In genomic region chr9:136847065-136847826, GRCh38 we compare ENCODE assay signal across 7 cellular contexts. TPM values are rescaled to one million over a fixed set of nuclear protein-coding genes. Genes with fewer than 3 reads are reported as not detected.
DNase-seq lines count a peak whose midpoint lies in the region; ATAC-seq, FAIRE-seq and TF ChIP-seq lines count a peak whose summit lies in the region.

No MANE protein-coding gene starts in this region.

- H3K79me2 ChIP-seq in K562 (ENCODE audit: control insufficient read depth, insufficient read depth, low read length) = peaks cover 27% of the 10 kb centered on the region

- H3K4me3 ChIP-seq in K562 (peak overlapping the region; percentile 95), iPS-20b (ENCODE audit: low read length) (peak overlapping the region; percentile 74)

- in situ Hi-C loops in K562 (cut with MboI) = no loop called here

- H3K4me1 ChIP-seq in K562 (replicated peaks in 1 of 2; ENCODE audit: control insufficient read depth in 2 of 2, insufficient read depth in 2 of 2, low read length in 2 of 2) (peaks cover 13 to 85% of the 10 kb centered on the region in 2 experiments; a peak in 4 of 5 replicates), iPS-20b (ENCODE audit: insufficient read depth, low read length) (peaks cover 4% of the 10 kb centered on the region; the same call in 1 of the 2 replicates)

- no peak for TF ChIP-seq EP300 in K562 (IDR thresholded peaks at IDR 0.05; ENCODE audit: low read length)

- no peak for TF ChIP-seq POLR2A in K562 (conservative IDR thresholded peaks at IDR 0.05)

- TF ChIP-seq CTCF in GM10266 (IDR thresholded peaks at IDR 0.05; ENCODE audit: control insufficient read depth, insufficient read depth, low read depth, missing control alignments) (no peak), K562 (IDR thresholded peaks at IDR 0.05 in 2 of 3, conservative IDR thresholded peaks at IDR 0.05 in 1 of 3; ENCODE audit: insufficient read depth in 2 of 3, low read depth in 1 of 3, low read length in 3 of 3) (no peak)

- POLR2A ChIA-PET in K562 (lab: Yijun Ruan, JAX) = interaction anchor here (0.6 to 1.8 kb wide), 11 partner anchors 9 to 223 kb away, joined by 3 to 8 read pairs (median 4); partner anchors contain the start of genes EDF1 and SAPCD2

- H3K9me1 ChIP-seq in K562 (ENCODE audit: control insufficient read depth, insufficient read depth, low read length) = no peaks in the 10 kb centered on the region

- H4K20me1 ChIP-seq in K562 (replicated peaks; ENCODE audit: control insufficient read depth, insufficient read depth, low read length) = 0 out of 2 replicates have a peak, but pooled peaks cover 5% of the 10 kb centered on the region

- 65% methylated on average over 38 of the region's 78 CpGs for WGBS in K562 (ENCODE audit: insufficient coverage, low coverage, missing lambda C conversion rate)

- CTCF ChIA-PET in K562 (lab: Yijun Ruan, JAX; ENCODE audit: low intra/inter-chr PET ratio) = interaction anchor here (0.7 kb wide), 1 partner anchor 95 kb away, joined by 3 read pairs; no protein-coding TSS in a partner anchor

- DNase-seq in GM10266 (ENCODE audit: extremely low spot score) = peak; percentile 73
- peak; percentile 47 for DNase-seq in NCI-H2171 (lab: John Stamatoyannopoulos, UW)
- peak; percentile 71 to 86 (median 80) for DNase-seq in K562 (ENCODE audit: extremely low read depth in 1 of 4, low spot score in 3 of 4)
- peak; percentile 40 for DNase-seq in stimulated activated naive CD8-positive, alpha-beta T cell treated with anti-CD3 and anti-CD28 coated beads, Interleukin-15, Interleukin-2, amounts not matched to agents 100 U/mL and 50 U/mL, for 24 hours
- no peak for DNase-seq in NCI-H187 (lab: John Stamatoyannopoulos, UW)

- H3K9ac ChIP-seq in K562 (ENCODE audit: insufficient read depth in 1 of 2, low read depth in 2 of 2, low read length in 2 of 2) = peak overlapping the region; percentile 92 to 97
- peak overlapping the region; percentile 81; the same call in 1 of the 2 replicates for H3K9ac ChIP-seq in iPS-20b (ENCODE audit: low read depth, low read length)

- peak overlapping the region; percentile 97 for H3K4me2 ChIP-seq in K562 (ENCODE audit: insufficient read depth, low read length)

- peaks cover 21% of the 10 kb centered on the region; the same call in 1 of the 3 replicates for H3K36me3 ChIP-seq in K562 (ENCODE audit: control insufficient read depth, insufficient read depth, low read length)
- peaks cover 16% of the 10 kb centered on the region for H3K36me3 ChIP-seq in iPS-20b (ENCODE audit: insufficient read depth, low read depth, low read length)

- intact Hi-C loops in K562 (cut with micrococcal nuclease) = loop anchor here (5.0 kb wide), 1 partner anchor 95 kb away; the partner anchor contains the start of gene FBXW5

- H3K27ac ChIP-seq in K562 (ENCODE audit: extremely low read depth, low read depth, low read length) (peak overlapping the region; percentile 89), iPS-20b (ENCODE audit: low read length) (no peak overlapping the region)

- H3K9me3 ChIP-seq in K562 (replicated peaks; ENCODE audit: control insufficient read depth, insufficient read depth, low read depth, low read length) (no peaks in the 10 kb centered on the region), iPS-20b (ENCODE audit: insufficient read depth, low read depth, low read length) (no peaks in the 10 kb centered on the region)

- TF ChIP-seq RAD21 in K562 (CRISPR knock-in tag; conservative IDR thresholded peaks at IDR 0.05 in 1 of 2, IDR thresholded peaks at IDR 0.05 in 1 of 2) = no peak

- FAIRE-seq in K562 (lab: Jason Lieb, UNC) = no peak

- H3K27me3 ChIP-seq in K562 (ENCODE audit: control insufficient read depth in 2 of 2, insufficient read depth in 2 of 2, low read length in 2 of 2) (no peaks in the 10 kb centered on the region), iPS-20b (ENCODE audit: insufficient read depth, low read length) (peaks cover 6% of the 10 kb centered on the region; the same call in 1 of the 2 replicates)

- BruUV-seq in K562 (replicated peaks; lab: Mats Ljungman, UMichigan) = no TSS peak

- ATAC-seq in K562 (peak; percentile 49), HG02938 (IDR thresholded peaks at IDR 0.05; ENCODE audit: unreplicated experiment) (no peak)
- ATAC-seq in stimulated activated naive CD8-positive, alpha-beta T cell treated with anti-CD3 and anti-CD28 coated beads, Interleukin-15, Interleukin-2, amounts not matched to agents 100 U/mL and 50 U/mL, for 24 hours = no peak

- peak overlapping the region; percentile 91; the same call in 1 of the 2 replicates for H2AFZ ChIP-seq in K562 (ENCODE audit: low read depth, low read length)

RNA-seq across cellular contexts. Expression of gene PHPT1, which starts 2.0 kb away (rescaled TPM):
- 45.1 and 180 TPM in 2 replicates for total RNA-seq in K562 (2011; cell fraction: chromatin; rRNA removed; ENCODE audit: low replicate concordance)
- 169 and 176 TPM in 2 replicates for total RNA-seq in K562 (2011; cell fraction: nucleolus; rRNA removed)
- total RNA-seq in K562 (2011; cell fraction: nucleoplasm; rRNA removed) = 73.7 and 101 TPM in 2 replicates
- total RNA-seq in K562 (2014; rRNA removed) (114 and 142 TPM in 2 replicates), K562 (2014; rRNA removed; fragmentation: Illumina TruSeq; extraction: Trizol) (16.4 and 20.9 TPM in 2 replicates), K562 (2015; rRNA removed; fragmentation: Illumina TruSeq; extraction: Trizol) (93.0 and 96.7 TPM in 2 replicates), K562 (2021) (126 and 135 TPM in 2 replicates)
- polyA plus RNA-seq in K562 (2011; rRNA removed) (50.9 and 84.3 TPM in 2 replicates), K562 (2014; fragmentation: Illumina TruSeq; extraction: Trizol) (80.2 and 98.6 TPM in 2 replicates), K562 (2014; fragmentation: Nextera tagmentation; extraction: Ambion mirVana) (100 to 1,000 TPM; 131 to 166 TPM), K562 (2014; rRNA removed) (129 and 161 TPM in 2 replicates)
- polyA plus RNA-seq in K562 (2011; cell fraction: cytosol; rRNA removed) = 137 and 211 TPM in 2 replicates
- 314 and 360 TPM in 2 replicates for polyA plus RNA-seq in K562 (2011; cell fraction: nucleus; rRNA removed)
- 124 and 150 TPM in 2 replicates for polyA plus RNA-seq in K562 (2012)
- 7.0 and 7.2 TPM in 2 replicates for polyA minus RNA-seq in K562 (2011; rRNA and poly(A)+ RNA removed)
- polyA minus RNA-seq in K562 (2011; cell fraction: cytosol; rRNA and poly(A)+ RNA removed) = 19.4 and 27.9 TPM in 2 replicates
- polyA minus RNA-seq in K562 (2011; cell fraction: nucleus; rRNA and poly(A)+ RNA removed) = 31.0 and 41.3 TPM in 2 replicates

RNA-seq across cellular contexts. Expression of gene MAMDC4, which starts 4.9 kb away (rescaled TPM):
- 9.8 and 44.0 TPM in 2 replicates for total RNA-seq in K562 (2011; cell fraction: chromatin; rRNA removed; ENCODE audit: low replicate concordance)
- total RNA-seq in K562 (2011; cell fraction: nucleolus; rRNA removed) = 38.6 and 45.4 TPM in 2 replicates
- total RNA-seq in K562 (2011; cell fraction: nucleoplasm; rRNA removed) = 15.4 and 16.5 TPM in 2 replicates
- total RNA-seq in K562 (2014; rRNA removed) = 4.5 and 7.1 TPM in 2 replicates
- 0.10 and 0.47 TPM in 2 replicates for total RNA-seq in K562 (2014; rRNA removed; fragmentation: Illumina TruSeq; extraction: Trizol)
- total RNA-seq in K562 (2015; rRNA removed; fragmentation: Illumina TruSeq; extraction: Trizol) = 2.9 and 3.6 TPM in 2 replicates
- 9.6 and 11.0 TPM in 2 replicates for total RNA-seq in K562 (2021)
- polyA plus RNA-seq in K562 (2011; rRNA removed) = 1.3 and 3.6 TPM in 2 replicates
- 0.74 and 2.6 TPM in 2 replicates for polyA plus RNA-seq in K562 (2011; cell fraction: cytosol; rRNA removed)
- 45.8 and 94.5 TPM in 2 replicates for polyA plus RNA-seq in K562 (2011; cell fraction: nucleus; rRNA removed)
- 6.9 and 15.2 TPM in 2 replicates for polyA plus RNA-seq in K562 (2012)
- polyA plus RNA-seq in K562 (2014; fragmentation: Illumina TruSeq; extraction: Trizol) = 1.5 and 2.2 TPM in 2 replicates
- under 1 TPM; 0.03 to 0.18 TPM for polyA plus RNA-seq in K562 (2014; fragmentation: Nextera tagmentation; extraction: Ambion mirVana)
- 7.9 and 10.8 TPM in 2 replicates for polyA plus RNA-seq in K562 (2014; rRNA removed)
- polyA minus RNA-seq in K562 (2011; rRNA and poly(A)+ RNA removed) = 0.06 and 0.21 TPM in 2 replicates
- polyA minus RNA-seq in K562 (2011; cell fraction: cytosol; rRNA and poly(A)+ RNA removed) = 1.1 and 1.5 TPM in 2 replicates
- 5.0 and 5.6 TPM in 2 replicates for polyA minus RNA-seq in K562 (2011; cell fraction: nucleus; rRNA and poly(A)+ RNA removed)

RNA-seq across cellular contexts. Expression of gene AJM1, which starts 5.0 kb away (rescaled TPM):
- total RNA-seq in K562 (2011; cell fraction: chromatin; rRNA removed; ENCODE audit: low replicate concordance) = 3.5 and 12.8 TPM in 2 replicates
- 13.2 and 13.6 TPM in 2 replicates for total RNA-seq in K562 (2011; cell fraction: nucleolus; rRNA removed)
- total RNA-seq in K562 (2011; cell fraction: nucleoplasm; rRNA removed) = 7.8 and 10.9 TPM in 2 replicates
- total RNA-seq in K562 (2014; rRNA removed) (2.0 and 2.8 TPM in 2 replicates), K562 (2014; rRNA removed; fragmentation: Illumina TruSeq; extraction: Trizol) (0.07 TPM in 1 of 2 replicates, not detected in the other), K562 (2015; rRNA removed; fragmentation: Illumina TruSeq; extraction: Trizol) (0.83 and 0.94 TPM in 2 replicates), K562 (2021) (3.2 TPM in 2 replicates)
- polyA plus RNA-seq in K562 (2011; rRNA removed) (0.46 and 1.1 TPM in 2 replicates), K562 (2014; fragmentation: Illumina TruSeq; extraction: Trizol) (0.06 and 0.54 TPM in 2 replicates), K562 (2014; fragmentation: Nextera tagmentation; extraction: Ambion mirVana) (under 1 TPM in 1 of 2 experiments, not detected in 1; 0.01 TPM), K562 (2014; rRNA removed) (2.2 and 3.7 TPM in 2 replicates)
- 0.49 and 1.00 TPM in 2 replicates for polyA plus RNA-seq in K562 (2011; cell fraction: cytosol; rRNA removed)
- 11.7 and 16.6 TPM in 2 replicates for polyA plus RNA-seq in K562 (2011; cell fraction: nucleus; rRNA removed)
- 2.1 and 4.3 TPM in 2 replicates for polyA plus RNA-seq in K562 (2012)
- polyA minus RNA-seq in K562 (2011; rRNA and poly(A)+ RNA removed) = 0.11 and 0.12 TPM in 2 replicates
- 0.86 and 1.3 TPM in 2 replicates for polyA minus RNA-seq in K562 (2011; cell fraction: cytosol; rRNA and poly(A)+ RNA removed)
- 2.6 and 3.0 TPM in 2 replicates for polyA minus RNA-seq in K562 (2011; cell fraction: nucleus; rRNA and poly(A)+ RNA removed)

RNA-seq across cellular contexts. Expression of gene EDF1, which starts 18.9 kb away (rescaled TPM):
- 59.6 and 137 TPM in 2 replicates for total RNA-seq in K562 (2011; cell fraction: chromatin; rRNA removed; ENCODE audit: low replicate concordance)
- total RNA-seq in K562 (2011; cell fraction: nucleolus; rRNA removed) = 95.8 and 97.7 TPM in 2 replicates
- 83.2 and 87.5 TPM in 2 replicates for total RNA-seq in K562 (2011; cell fraction: nucleoplasm; rRNA removed)
- total RNA-seq in K562 (2014; rRNA removed) (532 and 564 TPM in 2 replicates), K562 (2014; rRNA removed; fragmentation: Illumina TruSeq; extraction: Trizol) (132 and 198 TPM in 2 replicates), K562 (2015; rRNA removed; fragmentation: Illumina TruSeq; extraction: Trizol) (363 and 368 TPM in 2 replicates), K562 (2021) (302 and 324 TPM in 2 replicates)
- polyA plus RNA-seq in K562 (2011; rRNA removed) (235 TPM in 2 replicates), K562 (2014; fragmentation: Illumina TruSeq; extraction: Trizol) (318 and 384 TPM in 2 replicates), K562 (2014; fragmentation: Nextera tagmentation; extraction: Ambion mirVana) (100 to 1,000 TPM in 1 of 2 experiments, 10 to 100 TPM in 1; 81.0 to 108 TPM), K562 (2014; rRNA removed) (526 and 558 TPM in 2 replicates)
- polyA plus RNA-seq in K562 (2011; cell fraction: cytosol; rRNA removed) = 308 and 335 TPM in 2 replicates
- polyA plus RNA-seq in K562 (2011; cell fraction: nucleus; rRNA removed) = 223 and 253 TPM in 2 replicates
- polyA plus RNA-seq in K562 (2012) = 389 and 638 TPM in 2 replicates
- polyA minus RNA-seq in K562 (2011; rRNA and poly(A)+ RNA removed) = 128 and 129 TPM in 2 replicates
- 82.8 and 116 TPM in 2 replicates for polyA minus RNA-seq in K562 (2011; cell fraction: cytosol; rRNA and poly(A)+ RNA removed)
- 37.3 and 41.4 TPM in 2 replicates for polyA minus RNA-seq in K562 (2011; cell fraction: nucleus; rRNA and poly(A)+ RNA removed)

RNA-seq across cellular contexts. Expression of gene TRAF2, which starts 39.1 kb away (rescaled TPM):
- 25.3 and 98.2 TPM in 2 replicates for total RNA-seq in K562 (2011; cell fraction: chromatin; rRNA removed; ENCODE audit: low replicate concordance)
- 71.7 TPM in 2 replicates for total RNA-seq in K562 (2011; cell fraction: nucleolus; rRNA removed)
- total RNA-seq in K562 (2011; cell fraction: nucleoplasm; rRNA removed) = 30.2 and 33.8 TPM in 2 replicates
- 26.8 and 33.3 TPM in 2 replicates for total RNA-seq in K562 (2014; rRNA removed)
- total RNA-seq in K562 (2014; rRNA removed; fragmentation: Illumina TruSeq; extraction: Trizol) = 5.9 and 9.1 TPM in 2 replicates
- total RNA-seq in K562 (2015; rRNA removed; fragmentation: Illumina TruSeq; extraction: Trizol) = 26.6 and 28.2 TPM in 2 replicates
- total RNA-seq in K562 (2021) = 44.5 and 45.2 TPM in 2 replicates
- polyA plus RNA-seq in K562 (2011; rRNA removed) = 17.3 and 24.9 TPM in 2 replicates
- 21.6 and 32.3 TPM in 2 replicates for polyA plus RNA-seq in K562 (2011; cell fraction: cytosol; rRNA removed)
- 26.6 and 36.1 TPM in 2 replicates for polyA plus RNA-seq in K562 (2011; cell fraction: nucleus; rRNA removed)
- polyA plus RNA-seq in K562 (2012) = 22.1 and 24.0 TPM in 2 replicates
- 18.0 and 28.7 TPM in 2 replicates for polyA plus RNA-seq in K562 (2014; fragmentation: Illumina TruSeq; extraction: Trizol)
- polyA plus RNA-seq in K562 (2014; fragmentation: Nextera tagmentation; extraction: Ambion mirVana) = under 1 TPM; 0.24 to 0.81 TPM
- polyA plus RNA-seq in K562 (2014; rRNA removed) = 33.6 and 44.2 TPM in 2 replicates
- polyA minus RNA-seq in K562 (2011; rRNA and poly(A)+ RNA removed) = 9.8 and 14.7 TPM in 2 replicates
- 26.8 and 28.5 TPM in 2 replicates for polyA minus RNA-seq in K562 (2011; cell fraction: cytosol; rRNA and poly(A)+ RNA removed)
- polyA minus RNA-seq in K562 (2011; cell fraction: nucleus; rRNA and poly(A)+ RNA removed) = 22.8 and 24.9 TPM in 2 replicates

Comparison
In these comparisons a context has a peak if more than half of its experiments do, and no peak if none do; other contexts are left out.
1. DNase-seq: peak in GM10266 (single experiment), NCI-H2171 (single experiment), K562 (4 of 4) and stimulated activated naive CD8-positive, alpha-beta T cell treated with anti-CD3 and anti-CD28 coated beads, Interleukin-15, Interleukin-2, amounts not matched to agents 100 U/mL and 50 U/mL, for 24 hours (single experiment); none in NCI-H187 (0 of 2).